In genomic region chr1:157138220-157139124, GRCh38 we compare ENCODE assay signal across 8 cellular contexts. TPM values are rescaled to one million over a fixed set of nuclear protein-coding genes. Genes with fewer than 3 reads are reported as not detected.
DNase-seq lines count a peak whose midpoint lies in the region; ATAC-seq and TF ChIP-seq lines count a peak whose summit lies in the region.

TSS of gene ETV3 (minus strand) at chr1:157138395. CDS start at chr1:157136352, 2,043 bp downstream.

- H3K36me3 Mint-ChIP-seq in GM23338 (ENCODE audit: low read depth): peaks cover 30% of the 10 kb centered on the region
- H3K36me3 Mint-ChIP-seq in neural crest cell (ENCODE audit: low read depth): peaks cover 9% of the 10 kb centered on the region

- H4K20me1 ChIP-seq in GM23338 (replicated peaks; ENCODE audit: insufficient read depth): peaks cover 27% of the 10 kb centered on the region

- no peak for TF ChIP-seq EP300 in stomach (IDR thresholded peaks at IDR 0.05)

- peak within 1 kb of the TSS; percentile 83 for H3K4me3 ChIP-seq in GM23338
- peak within 1 kb of the TSS; percentile 94 for H3K4me3 ChIP-seq in LNCaP clone FGC (ENCODE audit: low read depth, low read length)
- H3K4me3 ChIP-seq in fibroblast of villous mesenchyme (ENCODE audit: low read depth, low read length): peak within 1 kb of the TSS; percentile 92
- peak within 1 kb of the TSS; percentile 67 to 93 (median 83) for H3K4me3 ChIP-seq in stomach

- no peaks in the 10 kb centered on the region for H3K9me3 ChIP-seq in stomach

- peak; percentile 97 for DNase-seq in Daoy (ENCODE audit: low read depth)
- peak; percentile 96 for DNase-seq in GM23338 (ENCODE audit: low spot score)
- DNase-seq in LNCaP clone FGC (ENCODE audit: low read depth): peak; percentile 79
- DNase-seq in SHP77 treated with DMSO at 0.1 percent for 48 hours (lab: John Stamatoyannopoulos, UW): peak; percentile 94
- peak; percentile 94 for DNase-seq in activated effector memory CD4-positive, alpha-beta T cell treated with anti-CD3 and anti-CD28 coated beads, Interleukin-2, amount 50 U/mL, for 16 hours
- peak; percentile 95 for DNase-seq in fibroblast of villous mesenchyme (ENCODE audit: low read depth)
- DNase-seq in neural crest cell (ENCODE audit: low read depth, low spot score): peak; percentile 74
- DNase-seq in stomach: peak; percentile 91

- H3K27me3 ChIP-seq in GM23338 (ENCODE audit: insufficient read depth) (peaks cover 9% of the 10 kb centered on the region; the same call in 1 of the 2 replicates), stomach (no peaks in the 10 kb centered on the region)

- intact Hi-C loops in stomach (cut with DNase I; ENCODE audit: low total_unique reads): no loop called here

- H3K79me2 ChIP-seq in GM23338 (replicated peaks; ENCODE audit: insufficient read depth): peaks cover 23% of the 10 kb centered on the region

- H3K9me2 ChIP-seq in GM23338 (ENCODE audit: insufficient read depth): no peaks in the 10 kb centered on the region

- H3K4me3 Mint-ChIP-seq in GM23338 (peak within 1 kb of the TSS; percentile 98), neural crest cell (peak within 1 kb of the TSS; percentile 96)

- TF ChIP-seq CTCF in GM23338 (conservative IDR thresholded peaks at IDR 0.05; ENCODE audit: low read depth in 2 of 2): no peak
- no peak for TF ChIP-seq CTCF in LNCaP clone FGC (IDR thresholded peaks at IDR 0.05; ENCODE audit: control insufficient read depth, extremely low read depth, insufficient read depth)
- no peak for TF ChIP-seq CTCF in fibroblast of villous mesenchyme (IDR thresholded peaks at IDR 0.05; ENCODE audit: insufficient read depth, low read depth, low read length)
- TF ChIP-seq CTCF in neural crest cell (conservative IDR thresholded peaks at IDR 0.05): no peak
- TF ChIP-seq CTCF in stomach (IDR thresholded peaks at IDR 0.05): no peak

- peaks cover 49% of the 10 kb centered on the region for H3K4me1 ChIP-seq in GM23338 (ENCODE audit: insufficient read depth)
- H3K4me1 ChIP-seq in stomach: peaks cover 16 to 48% (median 40%) of the 10 kb centered on the region in 4 donors

- H3K27ac Mint-ChIP-seq in GM23338 (peak within 1 kb of the TSS; percentile 95), neural crest cell (ENCODE audit: unreplicated experiment) (peak within 1 kb of the TSS; percentile 98)

- peaks cover 13% of the 10 kb centered on the region for H3K27me3 Mint-ChIP-seq in GM23338 (ENCODE audit: insufficient read depth, low read depth, poor library complexity)
- no peaks in the 10 kb centered on the region for H3K27me3 Mint-ChIP-seq in neural crest cell (ENCODE audit: low read depth)

- WGBS in stomach, 5 donors: 0 to 1% (median 1%) methylated on average over 41 to 87 of the region's 87 CpGs

- peak within 1 kb of the TSS; percentile 83 for H3K4me2 ChIP-seq in GM23338

- H3K9me3 Mint-ChIP-seq in GM23338: no peaks in the 10 kb centered on the region
- H3K9me3 Mint-ChIP-seq in neural crest cell: no peaks in the 10 kb centered on the region

- H3K4me1 Mint-ChIP-seq in GM23338 (peaks cover 54% of the 10 kb centered on the region), neural crest cell (peaks cover 43% of the 10 kb centered on the region)

- H3K36me3 ChIP-seq in GM23338 (ENCODE audit: insufficient read depth): peaks cover 25% of the 10 kb centered on the region
- H3K36me3 ChIP-seq in stomach: peaks cover 17 to 27% (median 26%) of the 10 kb centered on the region in 4 donors

- H3K27ac ChIP-seq in GM23338 (ENCODE audit: low read depth) (peak within 1 kb of the TSS; percentile 92), stomach (peak within 1 kb of the TSS; percentile 89 to 98 (median 97))

- peak in 2 of 4 donors; percentile 59 to 73 for TF ChIP-seq POLR2A in stomach (IDR thresholded peaks at IDR 0.05)

- ATAC-seq in GM23338: peak; percentile 85

- peak within 1 kb of the TSS; percentile 6; the same call in 1 of the 2 replicates for H2AFZ ChIP-seq in GM23338

- H3F3A ChIP-seq in GM23338 (replicated peaks; ENCODE audit: low read depth): peaks cover 5% of the 10 kb centered on the region; the same call in 1 of the 2 replicates

TF ChIP-seq in GM23338, 12 proteins besides CTCF, POLR2A, EP300 and RAD21:
- TF ChIP-seq JUNB (IDR thresholded peaks at IDR 0.05; ENCODE audit: unreplicated experiment) (no peak), NANOG (IDR thresholded peaks at IDR 0.05; ENCODE audit: borderline replicate concordance) (no peak), POLR2AphosphoS5 (IDR thresholded peaks at IDR 0.05; ENCODE audit: low read depth) (peak; percentile 83), EZH2 (IDR thresholded peaks at IDR 0.05; ENCODE audit: low read depth, unreplicated experiment) (no peak), STAT1 (IDR thresholded peaks at IDR 0.05; ENCODE audit: unreplicated experiment) (no peak), ETS1 (IDR thresholded peaks at IDR 0.05) (peak; percentile 90), ZNF462 (CRISPR knock-in tag; IDR thresholded peaks at IDR 0.05) (no peak), CREB1 (CRISPR knock-in tag; IDR thresholded peaks at IDR 0.05; ENCODE audit: low read depth) (peak; percentile 88)

RNA-seq across cellular contexts. Expression of gene ETV3, which starts in this region (rescaled TPM):
- 6.7 and 7.1 TPM in 2 replicates for total RNA-seq in Daoy (2014; rRNA removed; shearing (Covaris generic))
- total RNA-seq in GM23338 (2014; rRNA removed; shearing (Covaris generic)): 11.9 and 19.6 TPM in 2 replicates
- 7.6 and 8.1 TPM in 2 replicates for polyA plus RNA-seq in GM23338 (2016; fragmentation: Nextera tagmentation; extraction: Ambion mirVana)
- 12.9 and 13.0 TPM in 2 replicates for total RNA-seq in fibroblast of villous mesenchyme
- 29.0 and 29.7 TPM in 2 replicates for total RNA-seq in neural crest cell
- 10 to 100 TPM in 4 of 5 donors, 1 to 10 TPM in 1; 3.8 to 30.8 (median 18.7) TPM for total RNA-seq in stomach
- 1 to 10 TPM; 5.9 to 6.6 (median 6.5) TPM for polyA plus RNA-seq in stomach

Comparison
In these comparisons a context has a peak if more than half of its experiments do, and no peak if none do; other contexts are left out.
1. Peak in every context shown above with its lines: DNase-seq, ATAC-seq, H3K4me3 ChIP-seq and H3K27ac ChIP-seq.